ENCODE assay signal across 1 cellular context in the genomic region with DNA sequence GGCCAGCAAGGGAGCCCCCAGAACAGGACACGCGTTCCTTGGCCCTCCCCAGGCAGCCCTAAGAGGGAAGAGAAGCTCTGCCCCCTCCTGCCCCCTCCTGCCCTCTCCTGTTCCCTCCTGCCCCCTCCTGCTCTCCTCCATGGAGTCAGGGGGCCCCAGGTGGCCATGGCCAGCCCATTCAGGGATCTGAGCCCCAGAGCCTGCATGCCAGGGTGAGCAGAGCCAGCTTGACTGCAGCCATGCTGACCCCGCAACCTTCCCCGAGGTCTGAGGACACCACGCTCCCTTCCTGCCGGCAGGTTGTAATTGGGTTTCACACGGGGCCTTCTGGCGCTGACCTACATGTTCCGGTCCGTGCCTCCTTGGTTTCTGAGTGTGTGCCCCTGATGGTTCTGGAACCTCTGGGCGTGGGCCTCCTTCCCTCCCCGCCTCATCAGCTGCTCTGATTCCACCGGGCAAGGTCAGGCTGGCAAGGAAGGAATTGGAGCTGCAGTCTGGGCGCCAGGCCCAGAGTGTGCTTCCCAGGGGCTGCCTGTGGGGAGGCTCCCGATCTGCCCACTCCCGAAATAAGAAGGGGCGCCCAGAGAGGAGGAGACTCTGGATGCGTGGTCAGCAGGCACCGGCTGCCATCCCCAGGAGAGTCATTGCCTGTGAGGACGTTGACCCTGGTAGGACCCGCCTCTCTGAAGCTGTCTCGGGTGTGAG.
TF ChIP-seq lines count a peak whose summit lies in the region.

No MANE protein-coding gene starts in this region.

TF ChIP-seq in H1, 55 proteins besides CTCF, POLR2A, EP300 and RAD21:
- TF ChIP-seq CREB1 (IDR thresholded peaks at IDR 0.05) (no peak), FOSL1 (IDR thresholded peaks at IDR 0.05; ENCODE audit: insufficient read depth, low read depth, low read length) (no peak), JUN (IDR thresholded peaks at IDR 0.05; ENCODE audit: low read depth, low read length) (no peak), TAF7 (optimal IDR thresholded peaks at IDR 0.05; ENCODE audit: borderline replicate concordance, low read depth, low read length) (no peak), EGR1 (IDR thresholded peaks at IDR 0.05; ENCODE audit: borderline replicate concordance, low read depth, low read length) (no peak), NRF1 (IDR thresholded peaks at IDR 0.05; ENCODE audit: low read depth, low read length) (no peak), CHD2 (IDR thresholded peaks at IDR 0.05; ENCODE audit: low read length) (no peak), NANOG (IDR thresholded peaks at IDR 0.05; ENCODE audit: insufficient read depth, low read depth, low read length, poor library complexity, severe bottlenecking) (no peak)
- TF ChIP-seq, protein P1, sequence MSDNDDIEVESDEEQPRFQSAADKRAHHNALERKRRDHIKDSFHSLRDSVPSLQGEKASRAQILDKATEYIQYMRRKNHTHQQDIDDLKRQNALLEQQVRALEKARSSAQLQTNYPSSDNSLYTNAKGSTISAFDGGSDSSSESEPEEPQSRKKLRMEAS (IDR thresholded peaks at IDR 0.05) = no peak
- TF ChIP-seq, protein P2, sequence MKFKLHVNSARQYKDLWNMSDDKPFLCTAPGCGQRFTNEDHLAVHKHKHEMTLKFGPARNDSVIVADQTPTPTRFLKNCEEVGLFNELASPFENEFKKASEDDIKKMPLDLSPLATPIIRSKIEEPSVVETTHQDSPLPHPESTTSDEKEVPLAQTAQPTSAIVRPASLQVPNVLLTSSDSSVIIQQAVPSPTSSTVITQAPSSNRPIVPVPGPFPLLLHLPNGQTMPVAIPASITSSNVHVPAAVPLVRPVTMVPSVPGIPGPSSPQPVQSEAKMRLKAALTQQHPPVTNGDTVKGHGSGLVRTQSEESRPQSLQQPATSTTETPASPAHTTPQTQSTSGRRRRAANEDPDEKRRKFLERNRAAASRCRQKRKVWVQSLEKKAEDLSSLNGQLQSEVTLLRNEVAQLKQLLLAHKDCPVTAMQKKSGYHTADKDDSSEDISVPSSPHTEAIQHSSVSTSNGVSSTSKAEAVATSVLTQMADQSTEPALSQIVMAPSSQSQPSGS (IDR thresholded peaks at IDR 0.05; ENCODE audit: low read length) = no peak
- TF ChIP-seq, protein P3, sequence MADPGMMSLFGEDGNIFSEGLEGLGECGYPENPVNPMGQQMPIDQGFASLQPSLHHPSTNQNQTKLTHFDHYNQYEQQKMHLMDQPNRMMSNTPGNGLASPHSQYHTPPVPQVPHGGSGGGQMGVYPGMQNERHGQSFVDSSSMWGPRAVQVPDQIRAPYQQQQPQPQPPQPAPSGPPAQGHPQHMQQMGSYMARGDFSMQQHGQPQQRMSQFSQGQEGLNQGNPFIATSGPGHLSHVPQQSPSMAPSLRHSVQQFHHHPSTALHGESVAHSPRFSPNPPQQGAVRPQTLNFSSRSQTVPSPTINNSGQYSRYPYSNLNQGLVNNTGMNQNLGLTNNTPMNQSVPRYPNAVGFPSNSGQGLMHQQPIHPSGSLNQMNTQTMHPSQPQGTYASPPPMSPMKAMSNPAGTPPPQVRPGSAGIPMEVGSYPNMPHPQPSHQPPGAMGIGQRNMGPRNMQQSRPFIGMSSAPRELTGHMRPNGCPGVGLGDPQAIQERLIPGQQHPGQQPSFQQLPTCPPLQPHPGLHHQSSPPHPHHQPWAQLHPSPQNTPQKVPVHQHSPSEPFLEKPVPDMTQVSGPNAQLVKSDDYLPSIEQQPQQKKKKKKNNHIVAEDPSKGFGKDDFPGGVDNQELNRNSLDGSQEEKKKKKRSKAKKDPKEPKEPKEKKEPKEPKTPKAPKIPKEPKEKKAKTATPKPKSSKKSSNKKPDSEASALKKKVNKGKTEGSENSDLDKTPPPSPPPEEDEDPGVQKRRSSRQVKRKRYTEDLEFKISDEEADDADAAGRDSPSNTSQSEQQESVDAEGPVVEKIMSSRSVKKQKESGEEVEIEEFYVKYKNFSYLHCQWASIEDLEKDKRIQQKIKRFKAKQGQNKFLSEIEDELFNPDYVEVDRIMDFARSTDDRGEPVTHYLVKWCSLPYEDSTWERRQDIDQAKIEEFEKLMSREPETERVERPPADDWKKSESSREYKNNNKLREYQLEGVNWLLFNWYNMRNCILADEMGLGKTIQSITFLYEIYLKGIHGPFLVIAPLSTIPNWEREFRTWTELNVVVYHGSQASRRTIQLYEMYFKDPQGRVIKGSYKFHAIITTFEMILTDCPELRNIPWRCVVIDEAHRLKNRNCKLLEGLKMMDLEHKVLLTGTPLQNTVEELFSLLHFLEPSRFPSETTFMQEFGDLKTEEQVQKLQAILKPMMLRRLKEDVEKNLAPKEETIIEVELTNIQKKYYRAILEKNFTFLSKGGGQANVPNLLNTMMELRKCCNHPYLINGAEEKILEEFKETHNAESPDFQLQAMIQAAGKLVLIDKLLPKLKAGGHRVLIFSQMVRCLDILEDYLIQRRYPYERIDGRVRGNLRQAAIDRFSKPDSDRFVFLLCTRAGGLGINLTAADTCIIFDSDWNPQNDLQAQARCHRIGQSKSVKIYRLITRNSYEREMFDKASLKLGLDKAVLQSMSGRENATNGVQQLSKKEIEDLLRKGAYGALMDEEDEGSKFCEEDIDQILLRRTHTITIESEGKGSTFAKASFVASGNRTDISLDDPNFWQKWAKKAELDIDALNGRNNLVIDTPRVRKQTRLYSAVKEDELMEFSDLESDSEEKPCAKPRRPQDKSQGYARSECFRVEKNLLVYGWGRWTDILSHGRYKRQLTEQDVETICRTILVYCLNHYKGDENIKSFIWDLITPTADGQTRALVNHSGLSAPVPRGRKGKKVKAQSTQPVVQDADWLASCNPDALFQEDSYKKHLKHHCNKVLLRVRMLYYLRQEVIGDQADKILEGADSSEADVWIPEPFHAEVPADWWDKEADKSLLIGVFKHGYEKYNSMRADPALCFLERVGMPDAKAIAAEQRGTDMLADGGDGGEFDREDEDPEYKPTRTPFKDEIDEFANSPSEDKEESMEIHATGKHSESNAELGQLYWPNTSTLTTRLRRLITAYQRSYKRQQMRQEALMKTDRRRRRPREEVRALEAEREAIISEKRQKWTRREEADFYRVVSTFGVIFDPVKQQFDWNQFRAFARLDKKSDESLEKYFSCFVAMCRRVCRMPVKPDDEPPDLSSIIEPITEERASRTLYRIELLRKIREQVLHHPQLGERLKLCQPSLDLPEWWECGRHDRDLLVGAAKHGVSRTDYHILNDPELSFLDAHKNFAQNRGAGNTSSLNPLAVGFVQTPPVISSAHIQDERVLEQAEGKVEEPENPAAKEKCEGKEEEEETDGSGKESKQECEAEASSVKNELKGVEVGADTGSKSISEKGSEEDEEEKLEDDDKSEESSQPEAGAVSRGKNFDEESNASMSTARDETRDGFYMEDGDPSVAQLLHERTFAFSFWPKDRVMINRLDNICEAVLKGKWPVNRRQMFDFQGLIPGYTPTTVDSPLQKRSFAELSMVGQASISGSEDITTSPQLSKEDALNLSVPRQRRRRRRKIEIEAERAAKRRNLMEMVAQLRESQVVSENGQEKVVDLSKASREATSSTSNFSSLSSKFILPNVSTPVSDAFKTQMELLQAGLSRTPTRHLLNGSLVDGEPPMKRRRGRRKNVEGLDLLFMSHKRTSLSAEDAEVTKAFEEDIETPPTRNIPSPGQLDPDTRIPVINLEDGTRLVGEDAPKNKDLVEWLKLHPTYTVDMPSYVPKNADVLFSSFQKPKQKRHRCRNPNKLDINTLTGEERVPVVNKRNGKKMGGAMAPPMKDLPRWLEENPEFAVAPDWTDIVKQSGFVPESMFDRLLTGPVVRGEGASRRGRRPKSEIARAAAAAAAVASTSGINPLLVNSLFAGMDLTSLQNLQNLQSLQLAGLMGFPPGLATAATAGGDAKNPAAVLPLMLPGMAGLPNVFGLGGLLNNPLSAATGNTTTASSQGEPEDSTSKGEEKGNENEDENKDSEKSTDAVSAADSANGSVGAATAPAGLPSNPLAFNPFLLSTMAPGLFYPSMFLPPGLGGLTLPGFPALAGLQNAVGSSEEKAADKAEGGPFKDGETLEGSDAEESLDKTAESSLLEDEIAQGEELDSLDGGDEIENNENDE (IDR thresholded peaks at IDR 0.05; ENCODE audit: insufficient replicate concordance, low read length) = no peak
